In the genomic region with DNA sequence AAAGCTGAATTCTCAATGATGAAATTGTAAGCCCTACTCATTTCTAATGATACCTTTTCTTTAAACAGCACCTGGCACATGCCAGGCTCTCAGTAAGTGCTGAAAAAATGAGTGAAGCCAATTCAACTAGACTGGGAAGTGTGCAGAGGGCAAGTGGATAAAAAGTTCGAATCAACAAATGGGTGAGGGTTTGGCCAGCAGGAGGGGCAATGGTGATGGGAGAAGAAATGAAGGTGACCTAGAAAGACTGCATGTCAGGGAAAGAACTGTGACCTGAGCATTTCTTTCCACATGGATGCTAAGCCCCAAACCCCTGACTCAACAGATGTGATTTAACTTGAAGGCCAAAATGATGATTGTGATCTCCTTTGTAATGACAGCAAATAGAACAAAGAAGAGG, we compare ENCODE assay signal across 1 cellular context.
TF ChIP-seq lines count a peak whose summit lies in the region.

No MANE protein-coding gene starts in this region.

TF ChIP-seq in H1, 55 proteins besides CTCF, POLR2A, EP300 and RAD21:
- no peak for TF ChIP-seq RXRA (IDR thresholded peaks at IDR 0.05; ENCODE audit: insufficient read depth, low read depth, low read length)
